ENCODE assay signal across 14 cellular contexts in genomic region chr19:35549879-35550523, GRCh38. TPM values are rescaled to one million over a fixed set of nuclear protein-coding genes. Genes with fewer than 3 reads are reported as not detected.
A peak's percentile ranks its signal among the peaks of the same experiment; 100 is the strongest.
DNase-seq lines count a peak whose midpoint lies in the region; ATAC-seq, FAIRE-seq and TF ChIP-seq lines count a peak whose summit lies in the region.
"Had no signal": no experiment of that assay in that cellular context is flagged by ENCODE, and none has a peak within 500 bp of the region (broad histone marks: within the 10 kb centered on the region; RNA-seq: fewer than 3 reads in every experiment).

No MANE protein-coding gene starts in this region.

- H3K4me3 Mint-ChIP-seq in neural crest cell (peak overlapping the region; percentile 49), nephron progenitor cell (no peak overlapping the region)
- H3K4me3 Mint-ChIP-seq: HFFc6 had no signal

- no peak for TF ChIP-seq RAD21 in A549 (conservative IDR thresholded peaks at IDR 0.05 in 1 of 2, IDR thresholded peaks at IDR 0.05 in 1 of 2)

- CTCF ChIA-PET in A549 (lab: Yijun Ruan, JAX), result interaction anchor here (0.6 to 5.1 kb wide), 44 partner anchors 8 to 437 kb away, joined by 3 to 81 read pairs (median 12); partner anchors contain the start of genes ATP4A, DMKN, HAUS5 and LIN37

- no peak overlapping the region for H3K27ac ChIP-seq in A549
- H3K27ac ChIP-seq in body of pancreas, result peak overlapping the region in 3 of 4 donors; percentile 32 to 69 (median 68)
- no peak overlapping the region for H3K27ac ChIP-seq in prostate gland
- no peak overlapping the region for H3K27ac ChIP-seq in left lung
- H3K27ac ChIP-seq: BLaER1 treated with 17β-estradiol and CSF1 and Interleukin-3, amounts not matched to agents 10 nM and 100 nM; HL-60 had no signal

- H3K27me3 Mint-ChIP-seq in neural crest cell (ENCODE audit: low read depth) (peaks cover 15% of the 10 kb centered on the region), nephron progenitor cell (ENCODE audit: low read depth, poor library complexity) (peaks cover 17% of the 10 kb centered on the region)
- H3K27me3 Mint-ChIP-seq: CD4-positive, CD25-positive, alpha-beta regulatory T cell had no signal

- peaks cover 20% of the 10 kb centered on the region for H3K4me1 Mint-ChIP-seq in neural crest cell
- peaks cover 28% of the 10 kb centered on the region for H3K4me1 Mint-ChIP-seq in nephron progenitor cell

- TF ChIP-seq CTCF in A549 (IDR thresholded peaks at IDR 0.05) (no peak), body of pancreas (IDR thresholded peaks at IDR 0.05) (peak in 3 of 7 experiments; percentile 8 to 36 (median 22)), neural crest cell (conservative IDR thresholded peaks at IDR 0.05) (no peak), prostate gland (IDR thresholded peaks at IDR 0.05) (no peak), nephron progenitor cell (IDR thresholded peaks at IDR 0.05) (no peak), left lung (IDR thresholded peaks at IDR 0.05) (no peak)

- H3K9me3 ChIP-seq in A549 (no peaks in the 10 kb centered on the region), body of pancreas (no peaks in the 10 kb centered on the region), prostate gland (no peaks in the 10 kb centered on the region), left lung (no peaks in the 10 kb centered on the region)
- H3K9me3 ChIP-seq: BLaER1 treated with 17β-estradiol and CSF1 and Interleukin-3, amounts not matched to agents 10 nM and 100 nM; HAP-1 had no signal

- intact Hi-C loops in body of pancreas (cut with DNase I) (loop anchor here (10.0 kb wide), 1 partner anchor 165 kb away; the partner anchor contains the start of gene KMT2B), prostate gland (cut with DNase I) (loop anchor here (2.0 to 5.0 kb wide), 3 partner anchors 77 to 167 kb away; partner anchors contain the start of genes COX6B1 and RBM42), left lung (cut with DNase I) (no loop called here)

- H3K4me1 ChIP-seq in A549, result peaks cover 9% of the 10 kb centered on the region
- H3K4me1 ChIP-seq in body of pancreas, result peaks cover 47% of the 10 kb centered on the region
- peaks cover 6% of the 10 kb centered on the region for H3K4me1 ChIP-seq in prostate gland (replicated peaks)
- peaks cover 9 to 13% of the 10 kb centered on the region in 2 donors for H3K4me1 ChIP-seq in left lung

- TF ChIP-seq EP300 in A549 (IDR thresholded peaks at IDR 0.05), result no peak

- DNase-seq in A549 (ENCODE audit: low read depth in 1 of 2, low spot score in 1 of 2), result no peak
- peak; percentile 77 to 88 (median 86) for DNase-seq in body of pancreas
- DNase-seq in neural crest cell (ENCODE audit: low read depth, low spot score), result no peak
- DNase-seq in prostate gland (ENCODE audit: low spot score), result peak; percentile 54
- no peak for DNase-seq in nephron progenitor cell
- no peak for DNase-seq in left lung
- DNase-seq in HuH-7.5 (ENCODE audit: low spot score), result no peak
- DNase-seq: GOT3 had no signal

- POLR2A ChIA-PET in A549 (lab: Yijun Ruan, JAX), result no interaction called here

- no peak overlapping the region for H3K4me2 ChIP-seq in A549
- H3K4me2 ChIP-seq: BLaER1 treated with 17β-estradiol and CSF1 and Interleukin-3, amounts not matched to agents 10 nM and 100 nM had no signal

- TF ChIP-seq POLR2A in A549 (IDR thresholded peaks at IDR 0.05; ENCODE audit: low read length) (no peak), body of pancreas (IDR thresholded peaks at IDR 0.05) (no peak), prostate gland (IDR thresholded peaks at IDR 0.05) (no peak)

- H3K9me3 Mint-ChIP-seq in neural crest cell (no peaks in the 10 kb centered on the region), nephron progenitor cell (no peaks in the 10 kb centered on the region)
- H3K9me3 Mint-ChIP-seq: HFFc6 had no signal

- H3K36me3 ChIP-seq in body of pancreas (replicated peaks in 1 of 2; ENCODE audit: insufficient read depth in 1 of 2, low read depth in 2 of 2) (no peaks in the 10 kb centered on the region), prostate gland (no peaks in the 10 kb centered on the region), left lung (peaks cover 0 to 15% of the 10 kb centered on the region in 2 donors)

- WGBS in A549 (ENCODE audit: missing lambda C conversion rate), result 85% methylated on average over 15 of the region's 15 CpGs
- 25 to 49% methylated on average over 11 to 15 of the region's 15 CpGs for WGBS in body of pancreas, 2 donors
- 66% methylated on average over 15 of the region's 15 CpGs for WGBS in prostate gland

- FAIRE-seq in A549 (lab: Jason Lieb, UNC), result no peak

- no peak for ATAC-seq in A549
- peak; percentile 74 for ATAC-seq in body of pancreas
- ATAC-seq in left lung, result no peak

- H3K27ac Mint-ChIP-seq in neural crest cell (ENCODE audit: unreplicated experiment), result no peak overlapping the region
- H3K27ac Mint-ChIP-seq in nephron progenitor cell, result no peak overlapping the region
- H3K27ac Mint-ChIP-seq: HFFc6 had no signal

- H3K4me3 ChIP-seq in A549 (no peak overlapping the region), body of pancreas (no peak overlapping the region), prostate gland (no peak overlapping the region), left lung (no peak overlapping the region)
- H3K4me3 ChIP-seq: BLaER1 treated with 17β-estradiol and CSF1 and Interleukin-3, amounts not matched to agents 10 nM and 100 nM; HAP-1 had no signal

- H3K27me3 ChIP-seq in body of pancreas (no peaks in the 10 kb centered on the region), prostate gland (replicated peaks; ENCODE audit: insufficient read depth) (no peaks in the 10 kb centered on the region), left lung (peaks cover 0 to 1% of the 10 kb centered on the region in 2 donors)
- H3K27me3 ChIP-seq: BLaER1 treated with 17β-estradiol and CSF1 and Interleukin-3, amounts not matched to agents 10 nM and 100 nM had no signal

- H3K36me3 Mint-ChIP-seq in neural crest cell (ENCODE audit: low read depth) (no peaks in the 10 kb centered on the region), nephron progenitor cell (ENCODE audit: low read depth) (peaks cover 4% of the 10 kb centered on the region)

TF ChIP-seq in A549, 52 proteins besides CTCF, POLR2A, EP300 and RAD21 (continues in another document):
- no peak for TF ChIP-seq KDM1A (IDR thresholded peaks at IDR 0.05; ENCODE audit: low read depth)
- TF ChIP-seq MAFK (IDR thresholded peaks at IDR 0.05; ENCODE audit: partially characterized antibody), result peak; percentile 44
- TF ChIP-seq TFCP2L1 (CRISPR knock-in tag; IDR thresholded peaks at IDR 0.05), result no peak
- TF ChIP-seq ZSCAN20 (CRISPR knock-in tag; IDR thresholded peaks at IDR 0.05), result no peak
- peak; percentile 6 to 24; a peak in 1 of 5 replicates for TF ChIP-seq JUN (IDR thresholded peaks at IDR 0.05)

RNA-seq across cellular contexts. Expression of gene TMEM147, which starts 4.6 kb away (rescaled TPM):
- polyA plus RNA-seq in A549 (2011; rRNA removed) (335 and 446 TPM in 2 replicates), A549 (2017; fragmentation: RNase III; extraction: RNeasy Plus Mini Kit Qiagen cat#74134 plus additional on column Dnase treatment) (257 to 282 TPM (median 257 TPM) in 3 replicates)
- polyA plus RNA-seq in A549 (2012; cell fraction: cytosol; rRNA removed), result 741 and 749 TPM in 2 replicates
- polyA plus RNA-seq in A549 (2012; cell fraction: nucleus; rRNA removed), result 488 and 490 TPM in 2 replicates
- polyA minus RNA-seq in A549 (2011; rRNA and poly(A)+ RNA removed), result 346 and 499 TPM in 2 replicates
- total RNA-seq in body of pancreas (10 to 100 TPM; 59.4 to 67.9 TPM), neural crest cell (95.1 and 105 TPM in 2 replicates), prostate gland (100 to 1,000 TPM; 105 to 120 TPM), left lung (100 to 1,000 TPM in 1 of 2 donors, 10 to 100 TPM in 1; 98.3 to 112 TPM)

RNA-seq across cellular contexts. Expression of gene ATP4A, which starts 13.5 kb away (rescaled TPM):
- polyA plus RNA-seq in A549 (2011; rRNA removed) (not detected in 2 replicates), A549 (2017; fragmentation: RNase III; extraction: RNeasy Plus Mini Kit Qiagen cat#74134 plus additional on column Dnase treatment) (0.05 TPM in 1 of 3 replicates, not detected in the others)
- polyA plus RNA-seq in A549 (2012; cell fraction: cytosol; rRNA removed), result 0.03 TPM in 1 of 2 replicates, not detected in the other
- 0.11 and 0.16 TPM in 2 replicates for polyA plus RNA-seq in A549 (2012; cell fraction: nucleus; rRNA removed)
- polyA minus RNA-seq in A549 (2011; rRNA and poly(A)+ RNA removed), result not detected in 2 replicates
- total RNA-seq in body of pancreas (1 to 10 TPM in 1 of 2 donors, not detected in 1; 8.2 TPM), neural crest cell (not detected in 2 replicates), prostate gland (1 to 10 TPM in 1 of 2 donors, not detected in 1; 1.9 TPM), left lung (not detected)
- total RNA-seq: CD4-positive, CD25-positive, alpha-beta regulatory T cell; HFFc6; IMR-90 had no signal
- polyA plus RNA-seq: CD4-positive, CD25-positive, alpha-beta regulatory T cell; IMR-90 had no signal

RNA-seq across cellular contexts. Expression of gene GAPDHS, which starts 16.7 kb away (rescaled TPM):
- not detected in 2 replicates for polyA plus RNA-seq in A549 (2011; rRNA removed)
- polyA plus RNA-seq in A549 (2012; cell fraction: cytosol; rRNA removed), result 0.03 TPM in 1 of 2 replicates, not detected in the other
- not detected in 2 replicates for polyA plus RNA-seq in A549 (2012; cell fraction: nucleus; rRNA removed)
- not detected in 3 replicates for polyA plus RNA-seq in A549 (2017; fragmentation: RNase III; extraction: RNeasy Plus Mini Kit Qiagen cat#74134 plus additional on column Dnase treatment)
- not detected in 2 replicates for polyA minus RNA-seq in A549 (2011; rRNA and poly(A)+ RNA removed)
- not detected for total RNA-seq in body of pancreas
- not detected in 2 replicates for total RNA-seq in neural crest cell
- total RNA-seq in prostate gland, result 10 to 100 TPM in 1 of 2 donors, not detected in 1; 13.4 TPM
- not detected for total RNA-seq in left lung
- total RNA-seq: CD4-positive, CD25-positive, alpha-beta regulatory T cell; HFFc6; IMR-90 had no signal
- polyA plus RNA-seq: CD4-positive, CD25-positive, alpha-beta regulatory T cell; IMR-90 had no signal

RNA-seq across cellular contexts. Expression of gene SBSN, which starts 21.9 kb away (rescaled TPM):
- 0.28 TPM in 2 replicates for polyA plus RNA-seq in A549 (2011; rRNA removed)
- 0.21 and 0.57 TPM in 2 replicates for polyA plus RNA-seq in A549 (2012; cell fraction: cytosol; rRNA removed)
- 0.18 and 0.44 TPM in 2 replicates for polyA plus RNA-seq in A549 (2012; cell fraction: nucleus; rRNA removed)
- 0.67 to 1.1 TPM (median 0.89 TPM) in 3 replicates for polyA plus RNA-seq in A549 (2017; fragmentation: RNase III; extraction: RNeasy Plus Mini Kit Qiagen cat#74134 plus additional on column Dnase treatment)
- polyA minus RNA-seq in A549 (2011; rRNA and poly(A)+ RNA removed), result 0.25 and 0.39 TPM in 2 replicates
- total RNA-seq in body of pancreas, result not detected
- 0.20 and 0.21 TPM in 2 replicates for total RNA-seq in neural crest cell
- total RNA-seq in prostate gland, result 1 to 10 TPM in 1 of 2 donors, under 1 TPM in 1; 0.32 to 4.9 TPM
- total RNA-seq in left lung, result under 1 TPM in 1 of 2 donors, not detected in 1; 0.20 TPM
- total RNA-seq: CD4-positive, CD25-positive, alpha-beta regulatory T cell had no signal
- polyA plus RNA-seq: CD4-positive, CD25-positive, alpha-beta regulatory T cell had no signal

RNA-seq across cellular contexts. Expression of gene PMIS2, which starts 36.0 kb away (rescaled TPM):
- polyA plus RNA-seq in A549 (2011; rRNA removed) (not detected in 2 replicates), A549 (2017; fragmentation: RNase III; extraction: RNeasy Plus Mini Kit Qiagen cat#74134 plus additional on column Dnase treatment) (not detected in 3 replicates)
- polyA plus RNA-seq in A549 (2012; cell fraction: cytosol; rRNA removed), result not detected in 2 replicates
- polyA plus RNA-seq in A549 (2012; cell fraction: nucleus; rRNA removed), result not detected in 2 replicates
- not detected in 2 replicates for polyA minus RNA-seq in A549 (2011; rRNA and poly(A)+ RNA removed)
- total RNA-seq in body of pancreas (not detected), neural crest cell (not detected in 2 replicates), prostate gland (not detected), left lung (not detected)
- total RNA-seq: CD4-positive, CD25-positive, alpha-beta regulatory T cell; HFFc6; IMR-90 had no signal
- polyA plus RNA-seq: CD4-positive, CD25-positive, alpha-beta regulatory T cell; IMR-90 had no signal

Comparison
In these comparisons a context has a peak if more than half of its experiments do, and no peak if none do; other contexts are left out.
1. DNase-seq: peak in body of pancreas (4 of 4) and prostate gland (single experiment); none in A549 (0 of 2), neural crest cell (single experiment), nephron progenitor cell (single experiment), left lung (0 of 2) and HuH-7.5 (single experiment).
2. H3K27ac ChIP-seq: peak in body of pancreas (3 of 4); none in A549 (0 of 2), prostate gland (0 of 2) and left lung (0 of 2).
3. intact Hi-C loops: an anchor here in body of pancreas (10.0 kb wide) and prostate gland (2.0 to 5.0 kb wide); none called in left lung.